In genomic region chr11:57476883-57477506, GRCh38 we compare ENCODE assay signal across 8 cellular contexts. TPM values are rescaled to one million over a fixed set of nuclear protein-coding genes. Genes with fewer than 3 reads are reported as not detected.
A peak's percentile ranks its signal among the peaks of the same experiment; 100 is the strongest.
DNase-seq lines count a peak whose midpoint lies in the region; ATAC-seq and TF ChIP-seq lines count a peak whose summit lies in the region.

No MANE protein-coding gene starts in this region.

- H3K9ac ChIP-seq in endodermal cell (ENCODE audit: extremely low read depth, low read length, poor library complexity, severe bottlenecking): no peak overlapping the region

- H3K4me3 Mint-ChIP-seq in T-cell (peak overlapping the region; percentile 60 to 81 (median 68)), endodermal cell (peak overlapping the region; percentile 49)

- H3K9me3 ChIP-seq in endodermal cell (ENCODE audit: control insufficient read depth, low read length) (no peaks in the 10 kb centered on the region), muscle layer of duodenum (ENCODE audit: control insufficient read depth in 1 of 2, low read length in 2 of 2) (no peaks in the 10 kb centered on the region)

- H3K9me3 Mint-ChIP-seq in T-cell (no peaks in the 10 kb centered on the region), endodermal cell (no peaks in the 10 kb centered on the region)

- no peak overlapping the region for H3K27ac ChIP-seq in endodermal cell (ENCODE audit: low read depth, low read length)
- no peak overlapping the region for H3K27ac ChIP-seq in muscle layer of duodenum (ENCODE audit: low read length)

- peak; percentile 68 for TF ChIP-seq CTCF in endodermal cell (conservative IDR thresholded peaks at IDR 0.05)

- H3K27ac Mint-ChIP-seq in T-cell (peak overlapping the region in 1 of 2 donors; percentile 11), endodermal cell (no peak overlapping the region)

- DNase-seq in AG08395 (ENCODE audit: low spot score) (peak; percentile 18), T-cell (peak in 4 of 34 experiments; percentile 16 to 28 (median 23)), endodermal cell (peak; percentile 81), glomerular visceral epithelial cell (ENCODE audit: extremely low spot score) (no peak), hippocampal formation (lab: John Stamatoyannopoulos, UW) (no peak)

- POLR2A ChIA-PET in T-cell (lab: Charles Lee): no interaction called here

- CTCF ChIA-PET in T-cell (lab: Charles Lee): interaction anchor here (1.0 to 1.2 kb wide), 3 partner anchors 16 to 168 kb away, joined by 3 to 4 read pairs (median 4); no protein-coding TSS in a partner anchor

- no peaks in the 10 kb centered on the region for H3K4me1 ChIP-seq in endodermal cell (ENCODE audit: control insufficient read depth, insufficient read depth, low read length)
- peaks cover 4 to 15% of the 10 kb centered on the region in 2 donors for H3K4me1 ChIP-seq in muscle layer of duodenum (ENCODE audit: control insufficient read depth in 1 of 2, insufficient read depth in 2 of 2, low read length in 2 of 2)

- H3K27me3 Mint-ChIP-seq in T-cell (peaks cover under 1 to 40% of the 10 kb centered on the region in 2 donors), endodermal cell (ENCODE audit: insufficient read depth) (peaks cover 98% of the 10 kb centered on the region)

- H3K4me1 Mint-ChIP-seq in T-cell: peaks cover 33 to 40% (median 35%) of the 10 kb centered on the region in 3 donors
- H3K4me1 Mint-ChIP-seq in endodermal cell: peaks cover 9% of the 10 kb centered on the region

- WGBS in endodermal cell (ENCODE audit: insufficient coverage in 1 of 2, insufficient read length in 1 of 2), 2 experiments: 20 to 73% methylated on average over 2 to 17 of the region's 17 CpGs

- ATAC-seq in GM18519 (IDR thresholded peaks at IDR 0.05; ENCODE audit: low FRiP score, unreplicated experiment) (peak; percentile 39), HG03066 (IDR thresholded peaks at IDR 0.05; ENCODE audit: low read depth, unreplicated experiment) (peak; percentile 61), T-cell (replicated peaks in 1 of 4) (peak; percentile 48 to 63 (median 56))

- H3K27me3 ChIP-seq in endodermal cell (ENCODE audit: control insufficient read depth, insufficient read depth, low read length, poor library complexity, severe bottlenecking) (peaks cover 95% of the 10 kb centered on the region), muscle layer of duodenum (ENCODE audit: low read depth, low read length) (peaks cover 12% of the 10 kb centered on the region)

- H3K4me3 ChIP-seq in endodermal cell (ENCODE audit: low read length) (peak overlapping the region; percentile 45), muscle layer of duodenum (ENCODE audit: low read depth in 1 of 2, low read length in 2 of 2) (peak overlapping the region; percentile 2 to 64)

- no peaks in the 10 kb centered on the region for H3K36me3 Mint-ChIP-seq in T-cell
- H3K36me3 Mint-ChIP-seq in endodermal cell (ENCODE audit: low read depth): no peaks in the 10 kb centered on the region

- H3K36me3 ChIP-seq in endodermal cell (ENCODE audit: control insufficient read depth, insufficient read depth, low read length) (no peaks in the 10 kb centered on the region), muscle layer of duodenum (ENCODE audit: control insufficient read depth in 1 of 2, insufficient read depth in 2 of 2, low read length in 2 of 2) (no peaks in the 10 kb centered on the region)

RNA-seq across cellular contexts. Expression of gene RTN4RL2, which starts 16.7 kb away (rescaled TPM):
- 1 to 10 TPM in 1 of 5 donors, under 1 TPM in 4; 0.15 to 1.1 (median 0.29) TPM for total RNA-seq in T-cell
- 1 to 10 TPM in 1 of 2 donors, under 1 TPM in 1; 0.97 to 1.5 TPM for total RNA-seq in endodermal cell
- 13.5 TPM for polyA plus RNA-seq in endodermal cell (2013, experiment 1 of 2)
- 14.4 TPM for polyA plus RNA-seq in endodermal cell (2013, experiment 2 of 2)

RNA-seq across cellular contexts. Expression of gene SLC43A1, which starts 38.5 kb away (rescaled TPM):
- total RNA-seq in T-cell (10 to 100 TPM in 4 of 5 donors, 1 to 10 TPM in 1; 8.8 to 31.6 (median 25.1) TPM), endodermal cell (1 to 10 TPM; 8.4 to 9.1 TPM)
- polyA plus RNA-seq in endodermal cell (2013, experiment 1 of 2): 4.0 TPM
- polyA plus RNA-seq in endodermal cell (2013, experiment 2 of 2): 2.1 TPM

RNA-seq across cellular contexts. Expression of gene SLC43A3, which starts 50.1 kb away (rescaled TPM):
- total RNA-seq in T-cell: 10 to 100 TPM in 4 of 5 donors, 1 to 10 TPM in 1; 9.9 to 18.1 (median 13.6) TPM
- 10 to 100 TPM; 10.6 to 13.8 TPM for total RNA-seq in endodermal cell
- 14.6 TPM for polyA plus RNA-seq in endodermal cell (2013, experiment 1 of 2)
- 14.1 TPM for polyA plus RNA-seq in endodermal cell (2013, experiment 2 of 2)

RNA-seq across cellular contexts. Expression of gene TIMM10, which starts 53.6 kb away (rescaled TPM):
- total RNA-seq in T-cell (10 to 100 TPM; 20.7 to 33.2 (median 26.2) TPM), endodermal cell (10 to 100 TPM; 77.4 to 79.8 TPM)
- 53.9 TPM for polyA plus RNA-seq in endodermal cell (2013, experiment 1 of 2)
- 49.5 TPM for polyA plus RNA-seq in endodermal cell (2013, experiment 2 of 2)

Comparison
In these comparisons a context has a peak if more than half of its experiments do, and no peak if none do; other contexts are left out.
1. DNase-seq: peak in AG08395 (single experiment) and endodermal cell (single experiment); none in glomerular visceral epithelial cell (single experiment) and hippocampal formation (0 of 2).
2. Peak in every context shown above with its lines, with median percentiles within 50 percentile points of each other: ATAC-seq.